Comparison of ENCODE assay signal across 15 cellular contexts in genomic region chr2:158797963-158798700, GRCh38. TPM values are rescaled to one million over a fixed set of nuclear protein-coding genes. Genes with fewer than 3 reads are reported as not detected.
DNase-seq lines count a peak whose midpoint lies in the region; ATAC-seq lines count a peak whose summit lies in the region.
"Had no signal": no experiment of that assay in that cellular context is flagged by ENCODE, and none has a peak within 500 bp of the region (broad histone marks: within the 10 kb centered on the region; RNA-seq: fewer than 3 reads in every experiment).

No MANE protein-coding gene starts in this region.

- DNase-seq in AG08395 (ENCODE audit: low spot score) (peak; percentile 43), ELF-1 (ENCODE audit: low read depth, low spot score) (peak; percentile 13), NCI-H446 treated with DMSO at 0.1 percent for 48 hours (lab: John Stamatoyannopoulos, UW) (peak; percentile 66), head of caudate nucleus (no peak), NCI-H2029 treated with DMSO at 0.1 percent for 48 hours (lab: John Stamatoyannopoulos, UW) (no peak)
- DNase-seq: activated CD8-positive, alpha-beta memory T cell treated with anti-CD3 and anti-CD28 coated beads for 24 hours; adrenal gland; NCI-H510A treated with DMSO at 0.1 percent for 48 hours; RPMI8226; stimulated activated naive CD8-positive, alpha-beta T cell treated with anti-CD3 and anti-CD28 coated beads, Interleukin-15, amount 100 ng/mL, for 72 hours; T-cell had no signal

- peak; percentile 61 for ATAC-seq in esophagus mucosa
- ATAC-seq in HG03521 (IDR thresholded peaks at IDR 0.05; ENCODE audit: unreplicated experiment), result no peak
- no peak for ATAC-seq in HG02763 (IDR thresholded peaks at IDR 0.05; ENCODE audit: unreplicated experiment)
- ATAC-seq: stimulated activated naive CD8-positive, alpha-beta T cell treated with anti-CD3 and anti-CD28 coated beads, Interleukin-15, amount 100 ng/mL, for 72 hours; T-cell had no signal

- intact Hi-C loops in head of caudate nucleus (cut with DNase I), result no loop called here

RNA-seq across cellular contexts. Expression of gene DAPL1, which starts 3.0 kb away (rescaled TPM):
- total RNA-seq in esophagus mucosa, result 179 TPM
- total RNA-seq: glomerular endothelial cell, T-cell had no signal

Comparison
In these comparisons a context has a peak if more than half of its experiments do, and no peak if none do; other contexts are left out.
1. DNase-seq: peak in AG08395 (single experiment), ELF-1 (single experiment) and NCI-H446 treated with DMSO at 0.1 percent for 48 hours (single experiment); none in head of caudate nucleus (0 of 42) and NCI-H2029 treated with DMSO at 0.1 percent for 48 hours (single experiment).